In genomic region chr11:72642815-72643511, GRCh38 we compare ENCODE assay signal across 8 cellular contexts. TPM values are rescaled to one million over a fixed set of nuclear protein-coding genes. Genes with fewer than 3 reads are reported as not detected.
A peak's percentile ranks its signal among the peaks of the same experiment; 100 is the strongest.
DNase-seq lines count a peak whose midpoint lies in the region; ATAC-seq and TF ChIP-seq lines count a peak whose summit lies in the region.

No MANE protein-coding gene starts in this region.

- H2AFZ ChIP-seq in neural progenitor cell (replicated peaks) = peak overlapping the region; percentile 83

- H3K4me2 ChIP-seq in neural progenitor cell = peak overlapping the region; percentile 97

- H3K9me3 Mint-ChIP-seq in CD4-positive, CD25-positive, alpha-beta regulatory T cell = no peaks in the 10 kb centered on the region
- no peaks in the 10 kb centered on the region for H3K9me3 Mint-ChIP-seq in activated T-helper 17 cell treated with anti-CD3 and anti-CD28 coated beads, Interleukin-2, amount 50 U/mL, for 72 hours
- H3K9me3 Mint-ChIP-seq in neural progenitor cell = no peaks in the 10 kb centered on the region

- H3K4me1 Mint-ChIP-seq in CD4-positive, CD25-positive, alpha-beta regulatory T cell = peaks cover 0 to 9% (median 3%) of the 10 kb centered on the region in 4 donors
- no peaks in the 10 kb centered on the region for H3K4me1 Mint-ChIP-seq in activated T-helper 17 cell treated with anti-CD3 and anti-CD28 coated beads, Interleukin-2, amount 50 U/mL, for 72 hours
- peaks cover 2% of the 10 kb centered on the region for H3K4me1 Mint-ChIP-seq in neural progenitor cell

- H3K27me3 ChIP-seq in CD4-positive, CD25-positive, alpha-beta regulatory T cell (ENCODE audit: control insufficient read depth, insufficient read depth, low read length) = peaks cover 11% of the 10 kb centered on the region
- H3K27me3 ChIP-seq in Peyer's patch = no peaks in the 10 kb centered on the region
- peaks cover 64% of the 10 kb centered on the region for H3K27me3 ChIP-seq in neural progenitor cell

- H3K27ac Mint-ChIP-seq in CD4-positive, CD25-positive, alpha-beta regulatory T cell = no peak overlapping the region
- no peak overlapping the region for H3K27ac Mint-ChIP-seq in activated T-helper 17 cell treated with anti-CD3 and anti-CD28 coated beads, Interleukin-2, amount 50 U/mL, for 72 hours
- no peak overlapping the region for H3K27ac Mint-ChIP-seq in neural progenitor cell

- H3K79me2 ChIP-seq in neural progenitor cell (ENCODE audit: low read depth) = no peaks in the 10 kb centered on the region

- H3K9ac ChIP-seq in neural progenitor cell = no peak overlapping the region

- H3K4me1 ChIP-seq in CD4-positive, CD25-positive, alpha-beta regulatory T cell (ENCODE audit: control insufficient read depth, insufficient read depth, low read length, poor library complexity, severe bottlenecking) = peaks cover 19% of the 10 kb centered on the region
- H3K4me1 ChIP-seq in Peyer's patch (peaks cover 0 to 22% (median 7%) of the 10 kb centered on the region in 4 donors), neural progenitor cell (peaks cover 4% of the 10 kb centered on the region)

- peak overlapping the region in 2 of 4 donors; percentile 13 to 70 for H3K4me3 Mint-ChIP-seq in CD4-positive, CD25-positive, alpha-beta regulatory T cell
- peak overlapping the region; percentile 63 for H3K4me3 Mint-ChIP-seq in activated T-helper 17 cell treated with anti-CD3 and anti-CD28 coated beads, Interleukin-2, amount 50 U/mL, for 72 hours
- peak overlapping the region; percentile 77 for H3K4me3 Mint-ChIP-seq in neural progenitor cell

- peak; percentile 33 to 70 (median 67) for DNase-seq in CD4-positive, CD25-positive, alpha-beta regulatory T cell
- DNase-seq in Peyer's patch (peak; percentile 24 to 79 (median 73)), fibroblast of pulmonary artery (ENCODE audit: low read depth) (peak; percentile 49), neural progenitor cell (ENCODE audit: low spot score) (peak; percentile 83), substantia nigra (lab: John Stamatoyannopoulos, UW) (peak in 36 of 49 donors; percentile 21 to 71 (median 45))

- H3K36me3 ChIP-seq in CD4-positive, CD25-positive, alpha-beta regulatory T cell (ENCODE audit: control insufficient read depth, insufficient read depth, low read length) = no peaks in the 10 kb centered on the region
- H3K36me3 ChIP-seq in Peyer's patch (no peaks in the 10 kb centered on the region), neural progenitor cell (no peaks in the 10 kb centered on the region)

- peaks cover 6% of the 10 kb centered on the region for H3K27me3 Mint-ChIP-seq in CD4-positive, CD25-positive, alpha-beta regulatory T cell
- peaks cover 4% of the 10 kb centered on the region for H3K27me3 Mint-ChIP-seq in activated T-helper 17 cell treated with anti-CD3 and anti-CD28 coated beads, Interleukin-2, amount 50 U/mL, for 72 hours
- peaks cover 5% of the 10 kb centered on the region for H3K27me3 Mint-ChIP-seq in neural progenitor cell (ENCODE audit: insufficient read depth, low read depth)

- peaks cover 16% of the 10 kb centered on the region for H4K20me1 ChIP-seq in neural progenitor cell (ENCODE audit: low read depth)

- ATAC-seq in CD4-positive, CD25-positive, alpha-beta regulatory T cell (ENCODE audit: low read depth in 2 of 2) = peak; percentile 68 to 76
- ATAC-seq in HG02885 (IDR thresholded peaks at IDR 0.05; ENCODE audit: poor library complexity, unreplicated experiment) (peak; percentile 52), HG02970 (IDR thresholded peaks at IDR 0.05; ENCODE audit: low FRiP score, unreplicated experiment) (no peak)
- peak; percentile 83 for ATAC-seq in activated T-helper 17 cell treated with anti-CD3 and anti-CD28 coated beads, Interleukin-2, amount 50 U/mL, for 72 hours (replicated peaks)

- no peak for TF ChIP-seq POLR2A in Peyer's patch (IDR thresholded peaks at IDR 0.05)

- H3K27ac ChIP-seq in CD4-positive, CD25-positive, alpha-beta regulatory T cell (ENCODE audit: insufficient read depth, low read length, poor library complexity, severe bottlenecking) = no peak overlapping the region
- H3K27ac ChIP-seq in Peyer's patch (peak overlapping the region in 3 of 4 donors; percentile 11 to 56 (median 25)), neural progenitor cell (no peak overlapping the region), substantia nigra (ENCODE audit: low read depth, low read length, poor library complexity, severe bottlenecking) (peak overlapping the region; percentile 35)

- H3K9me3 ChIP-seq in CD4-positive, CD25-positive, alpha-beta regulatory T cell (ENCODE audit: control insufficient read depth in 2 of 2, low read length in 2 of 2) = no peaks in the 10 kb centered on the region
- no peaks in the 10 kb centered on the region for H3K9me3 ChIP-seq in Peyer's patch
- no peaks in the 10 kb centered on the region for H3K9me3 ChIP-seq in neural progenitor cell (ENCODE audit: low read depth)

- TF ChIP-seq CTCF in Peyer's patch (IDR thresholded peaks at IDR 0.05) (peak; percentile 87 to 98 (median 92)), fibroblast of pulmonary artery (IDR thresholded peaks at IDR 0.05; ENCODE audit: low read length, missing control alignments) (peak; percentile 49), neural progenitor cell (IDR thresholded peaks at IDR 0.05) (peak; percentile 93)

- no peaks in the 10 kb centered on the region for H3K36me3 Mint-ChIP-seq in CD4-positive, CD25-positive, alpha-beta regulatory T cell
- no peaks in the 10 kb centered on the region for H3K36me3 Mint-ChIP-seq in activated T-helper 17 cell treated with anti-CD3 and anti-CD28 coated beads, Interleukin-2, amount 50 U/mL, for 72 hours (ENCODE audit: low read depth)
- H3K36me3 Mint-ChIP-seq in neural progenitor cell = no peaks in the 10 kb centered on the region

- H3F3A ChIP-seq in neural progenitor cell (ENCODE audit: low read depth) = peaks cover 3% of the 10 kb centered on the region

- no peak overlapping the region for H3K4me3 ChIP-seq in CD4-positive, CD25-positive, alpha-beta regulatory T cell (ENCODE audit: low read depth, low read length)
- H3K4me3 ChIP-seq in Peyer's patch (peak overlapping the region; percentile 36 to 74 (median 61)), fibroblast of pulmonary artery (replicated peaks; ENCODE audit: low read depth, low read length) (peak overlapping the region; percentile 45), neural progenitor cell (peak overlapping the region; percentile 46)

RNA-seq across cellular contexts. Expression of gene PDE2A, which starts 31.3 kb away (rescaled TPM):
- 6.7 TPM for total RNA-seq in CD4-positive, CD25-positive, alpha-beta regulatory T cell
- not detected for polyA plus RNA-seq in CD4-positive, CD25-positive, alpha-beta regulatory T cell
- total RNA-seq in Peyer's patch = 10 to 100 TPM in 3 of 4 donors, 1 to 10 TPM in 1; 8.4 to 75.9 (median 33.1) TPM
- 1 to 10 TPM; 1.7 to 3.6 TPM for total RNA-seq in activated T-helper 17 cell treated with anti-CD3 and anti-CD28 coated beads, Interleukin-2, amount 50 U/mL, for 72 hours
- total RNA-seq in neural progenitor cell (ENCODE audit: low replicate concordance) = 0.11 and 2.3 TPM in 2 replicates

Comparison
In these comparisons a context has a peak if more than half of its experiments do, and no peak if none do; other contexts are left out.
1. H3K27ac ChIP-seq: peak in Peyer's patch (3 of 4) and substantia nigra (single experiment); none in CD4-positive, CD25-positive, alpha-beta regulatory T cell (single experiment) and neural progenitor cell (single experiment).
2. Peak in every context shown above with its lines, with median percentiles within 50 percentile points of each other: DNase-seq and CTCF ChIP-seq.